1 cellular context compared by ENCODE assay signal in the genomic region with DNA sequence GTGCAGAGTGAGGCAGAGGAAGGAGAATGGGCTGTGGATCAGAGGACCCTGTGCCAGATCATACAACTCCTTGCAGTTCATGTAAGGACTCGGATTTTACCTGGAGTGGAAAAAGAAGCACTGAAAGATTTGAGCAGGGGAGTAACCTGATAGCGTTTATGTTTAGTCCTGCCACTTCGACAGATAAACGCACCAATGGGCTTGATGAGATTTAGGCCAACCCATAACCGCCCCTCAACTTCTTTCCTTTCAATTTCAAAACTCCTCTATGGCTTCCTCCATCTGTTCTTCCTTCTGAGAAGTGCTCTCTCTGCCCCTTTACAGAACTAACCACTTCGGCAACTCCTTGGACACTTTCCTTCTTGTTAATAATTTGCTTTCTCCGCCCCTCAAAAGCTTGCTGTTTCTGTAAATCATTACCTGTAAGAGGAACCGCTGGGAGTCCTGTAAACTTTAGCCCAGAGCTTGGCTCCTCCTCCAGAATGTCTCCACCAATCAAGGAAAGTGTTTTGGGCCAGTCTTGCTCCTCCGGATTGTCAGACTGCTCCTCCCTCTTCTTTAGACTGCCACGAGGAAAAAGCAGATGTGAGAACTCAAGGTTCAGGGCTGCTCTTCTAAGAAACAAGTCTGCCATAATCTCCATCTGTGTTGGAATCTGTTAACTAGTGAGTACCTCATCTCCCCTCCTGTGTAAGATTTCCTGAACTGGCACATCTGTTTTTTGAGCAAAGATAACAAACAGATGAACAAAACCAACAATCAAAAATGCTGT.
TF ChIP-seq lines count a peak whose summit lies in the region.

A gene with protein sequence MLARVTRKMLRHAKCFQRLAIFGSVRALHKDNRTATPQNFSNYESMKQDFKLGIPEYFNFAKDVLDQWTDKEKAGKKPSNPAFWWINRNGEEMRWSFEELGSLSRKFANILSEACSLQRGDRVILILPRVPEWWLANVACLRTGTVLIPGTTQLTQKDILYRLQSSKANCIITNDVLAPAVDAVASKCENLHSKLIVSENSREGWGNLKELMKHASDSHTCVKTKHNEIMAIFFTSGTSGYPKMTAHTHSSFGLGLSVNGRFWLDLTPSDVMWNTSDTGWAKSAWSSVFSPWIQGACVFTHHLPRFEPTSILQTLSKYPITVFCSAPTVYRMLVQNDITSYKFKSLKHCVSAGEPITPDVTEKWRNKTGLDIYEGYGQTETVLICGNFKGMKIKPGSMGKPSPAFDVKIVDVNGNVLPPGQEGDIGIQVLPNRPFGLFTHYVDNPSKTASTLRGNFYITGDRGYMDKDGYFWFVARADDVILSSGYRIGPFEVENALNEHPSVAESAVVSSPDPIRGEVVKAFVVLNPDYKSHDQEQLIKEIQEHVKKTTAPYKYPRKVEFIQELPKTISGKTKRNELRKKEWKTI (plus strand): TSS at position 554 of the 772 bp plus-strand sequence. CDS start 6,021 bp downstream, outside the sequence.

TF ChIP-seq in HCT116, 20 proteins besides CTCF, POLR2A, EP300 and RAD21 (continued from another document):
- TF ChIP-seq ZBTB33 (IDR thresholded peaks at IDR 0.05; ENCODE audit: extremely low read depth, insufficient replicate concordance, low read length) (no peak), CBX3 (IDR thresholded peaks at IDR 0.05; ENCODE audit: low read depth) (peak; percentile 44; the same call in 1 of the 2 replicates), SRF (IDR thresholded peaks at IDR 0.05; ENCODE audit: low read depth) (no peak), POLR2AphosphoS5 (IDR thresholded peaks at IDR 0.05; ENCODE audit: low read depth, low read length) (peak; percentile 19; the same call in 1 of the 2 replicates), JUND (IDR thresholded peaks at IDR 0.05) (no peak), ATF3 (IDR thresholded peaks at IDR 0.05) (no peak), ZNF274 (IDR thresholded peaks at IDR 0.05; ENCODE audit: low read depth, low read length) (no peak), EZH2 (IDR thresholded peaks at IDR 0.05) (no peak), ELF1 (IDR thresholded peaks at IDR 0.05; ENCODE audit: borderline replicate concordance, low read depth) (no peak), ZFX (IDR thresholded peaks at IDR 0.05) (no peak)
- TF ChIP-seq, protein P1, sequence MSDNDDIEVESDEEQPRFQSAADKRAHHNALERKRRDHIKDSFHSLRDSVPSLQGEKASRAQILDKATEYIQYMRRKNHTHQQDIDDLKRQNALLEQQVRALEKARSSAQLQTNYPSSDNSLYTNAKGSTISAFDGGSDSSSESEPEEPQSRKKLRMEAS (IDR thresholded peaks at IDR 0.05) = peak; percentile 84
- TF ChIP-seq, protein P2, sequence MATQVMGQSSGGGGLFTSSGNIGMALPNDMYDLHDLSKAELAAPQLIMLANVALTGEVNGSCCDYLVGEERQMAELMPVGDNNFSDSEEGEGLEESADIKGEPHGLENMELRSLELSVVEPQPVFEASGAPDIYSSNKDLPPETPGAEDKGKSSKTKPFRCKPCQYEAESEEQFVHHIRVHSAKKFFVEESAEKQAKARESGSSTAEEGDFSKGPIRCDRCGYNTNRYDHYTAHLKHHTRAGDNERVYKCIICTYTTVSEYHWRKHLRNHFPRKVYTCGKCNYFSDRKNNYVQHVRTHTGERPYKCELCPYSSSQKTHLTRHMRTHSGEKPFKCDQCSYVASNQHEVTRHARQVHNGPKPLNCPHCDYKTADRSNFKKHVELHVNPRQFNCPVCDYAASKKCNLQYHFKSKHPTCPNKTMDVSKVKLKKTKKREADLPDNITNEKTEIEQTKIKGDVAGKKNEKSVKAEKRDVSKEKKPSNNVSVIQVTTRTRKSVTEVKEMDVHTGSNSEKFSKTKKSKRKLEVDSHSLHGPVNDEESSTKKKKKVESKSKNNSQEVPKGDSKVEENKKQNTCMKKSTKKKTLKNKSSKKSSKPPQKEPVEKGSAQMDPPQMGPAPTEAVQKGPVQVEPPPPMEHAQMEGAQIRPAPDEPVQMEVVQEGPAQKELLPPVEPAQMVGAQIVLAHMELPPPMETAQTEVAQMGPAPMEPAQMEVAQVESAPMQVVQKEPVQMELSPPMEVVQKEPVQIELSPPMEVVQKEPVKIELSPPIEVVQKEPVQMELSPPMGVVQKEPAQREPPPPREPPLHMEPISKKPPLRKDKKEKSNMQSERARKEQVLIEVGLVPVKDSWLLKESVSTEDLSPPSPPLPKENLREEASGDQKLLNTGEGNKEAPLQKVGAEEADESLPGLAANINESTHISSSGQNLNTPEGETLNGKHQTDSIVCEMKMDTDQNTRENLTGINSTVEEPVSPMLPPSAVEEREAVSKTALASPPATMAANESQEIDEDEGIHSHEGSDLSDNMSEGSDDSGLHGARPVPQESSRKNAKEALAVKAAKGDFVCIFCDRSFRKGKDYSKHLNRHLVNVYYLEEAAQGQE (IDR thresholded peaks at IDR 0.05; ENCODE audit: low read depth) = no peak
